Comparison of ENCODE assay signal across 8 cellular contexts in genomic region chr4:110287130-110287529, GRCh38.
DNase-seq lines count a peak whose midpoint lies in the region; ATAC-seq and TF ChIP-seq lines count a peak whose summit lies in the region.

No MANE protein-coding gene starts in this region.

- H3K27ac Mint-ChIP-seq in activated naive CD4-positive, alpha-beta T cell treated with anti-CD3 and anti-CD28 coated beads, Interleukin-2, amount 50 U/mL, for 72 hours = no peak overlapping the region
- H3K27ac Mint-ChIP-seq in mesothelial cell of epicardium = no peak overlapping the region
- H3K27ac Mint-ChIP-seq in CD4-positive, alpha-beta T cell = no peak overlapping the region

- H3K27ac ChIP-seq in CD4-positive, alpha-beta T cell (ENCODE audit: low read depth, low read length) = no peak overlapping the region

- CTCF ChIA-PET in CD4-positive, alpha-beta T cell (lab: Charles Lee) = interaction anchor here (0.6 kb wide), 1 partner anchor 359 kb away, joined by 3 read pairs; no protein-coding TSS in a partner anchor

- ATAC-seq in activated naive CD4-positive, alpha-beta T cell treated with anti-CD3 and anti-CD28 coated beads, Interleukin-2, amount 50 U/mL, for 72 hours = peak; percentile 52 to 97
- peak; percentile 100 for ATAC-seq in HG02852 (IDR thresholded peaks at IDR 0.05; ENCODE audit: unreplicated experiment)
- peak; percentile 78 for ATAC-seq in left lobe of liver
- no peak for ATAC-seq in CD4-positive, alpha-beta T cell (ENCODE audit: poor library complexity)

- no peaks in the 10 kb centered on the region for H3K9me3 ChIP-seq in CD4-positive, alpha-beta T cell (ENCODE audit: control insufficient read depth, low read length)

- POLR2A ChIA-PET in CD4-positive, alpha-beta T cell (lab: Charles Lee) = no interaction called here

- no peak overlapping the region for H3K4me3 Mint-ChIP-seq in mesothelial cell of epicardium
- no peak overlapping the region for H3K4me3 Mint-ChIP-seq in CD4-positive, alpha-beta T cell

- no peaks in the 10 kb centered on the region for H3K36me3 Mint-ChIP-seq in activated naive CD4-positive, alpha-beta T cell treated with anti-CD3 and anti-CD28 coated beads, Interleukin-2, amount 50 U/mL, for 72 hours
- H3K36me3 Mint-ChIP-seq in mesothelial cell of epicardium = no peaks in the 10 kb centered on the region
- no peaks in the 10 kb centered on the region for H3K36me3 Mint-ChIP-seq in CD4-positive, alpha-beta T cell (ENCODE audit: low read depth)

- H3K27me3 Mint-ChIP-seq in mesothelial cell of epicardium (ENCODE audit: low read depth) = no peaks in the 10 kb centered on the region
- H3K27me3 Mint-ChIP-seq in CD4-positive, alpha-beta T cell = peaks cover 8% of the 10 kb centered on the region

- peaks cover 15% of the 10 kb centered on the region for H3K4me1 Mint-ChIP-seq in mesothelial cell of epicardium
- H3K4me1 Mint-ChIP-seq in CD4-positive, alpha-beta T cell (ENCODE audit: low read depth) = no peaks in the 10 kb centered on the region

- no peaks in the 10 kb centered on the region for H3K9me3 Mint-ChIP-seq in activated naive CD4-positive, alpha-beta T cell treated with anti-CD3 and anti-CD28 coated beads, Interleukin-2, amount 50 U/mL, for 72 hours
- peaks cover 9% of the 10 kb centered on the region for H3K9me3 Mint-ChIP-seq in mesothelial cell of epicardium
- no peaks in the 10 kb centered on the region for H3K9me3 Mint-ChIP-seq in CD4-positive, alpha-beta T cell

- TF ChIP-seq CTCF in mesothelial cell of epicardium (IDR thresholded peaks at IDR 0.05; ENCODE audit: unreplicated experiment) = no peak
- TF ChIP-seq CTCF in CD4-positive, alpha-beta T cell (IDR thresholded peaks at IDR 0.05) = no peak

- DNase-seq in activated naive CD4-positive, alpha-beta T cell treated with anti-CD3 and anti-CD28 coated beads, Interleukin-2, amount 50 U/mL, for 72 hours (ENCODE audit: low spot score in 2 of 2) = peak in 1 of 2 donors; percentile 32
- DNase-seq in activated naive CD4-positive, alpha-beta T cell treated with anti-CD3 and anti-CD28 coated beads, Interleukin-2, amount 50 U/mL, for 16 hours = no peak
- peak; percentile 79 for DNase-seq in RPMI7951 (ENCODE audit: low read depth)
- no peak for DNase-seq in left lobe of liver (ENCODE audit: low spot score)
- no peak for DNase-seq in mesothelial cell of epicardium (ENCODE audit: low spot score in 2 of 2, unreplicated experiment in 2 of 2)
- no peak for DNase-seq in activated effector memory CD4-positive, alpha-beta T cell treated with anti-CD3 and anti-CD28 coated beads, Interleukin-2, amount 50 U/mL, for 16 hours
- no peak for DNase-seq in CD4-positive, alpha-beta T cell

- intact Hi-C loops in CD4-positive, alpha-beta T cell (cut with DNase I, micrococcal nuclease) = no loop called here

- H3K27me3 ChIP-seq in CD4-positive, alpha-beta T cell (ENCODE audit: control insufficient read depth, insufficient read depth, low read length) = no peaks in the 10 kb centered on the region
